In genomic region chr1:234515411-234515810, GRCh38 we compare ENCODE assay signal across 2 cellular contexts.
TF ChIP-seq lines count a peak whose summit lies in the region.

No MANE protein-coding gene starts in this region.

TF ChIP-seq in A549, 52 proteins besides CTCF, POLR2A, EP300 and RAD21:
- TF ChIP-seq, protein P1, sequence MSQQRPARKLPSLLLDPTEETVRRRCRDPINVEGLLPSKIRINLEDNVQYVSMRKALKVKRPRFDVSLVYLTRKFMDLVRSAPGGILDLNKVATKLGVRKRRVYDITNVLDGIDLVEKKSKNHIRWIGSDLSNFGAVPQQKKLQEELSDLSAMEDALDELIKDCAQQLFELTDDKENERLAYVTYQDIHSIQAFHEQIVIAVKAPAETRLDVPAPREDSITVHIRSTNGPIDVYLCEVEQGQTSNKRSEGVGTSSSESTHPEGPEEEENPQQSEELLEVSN (IDR thresholded peaks at IDR 0.05; ENCODE audit: borderline replicate concordance, low read depth), result no peak
- TF ChIP-seq, protein P2, sequence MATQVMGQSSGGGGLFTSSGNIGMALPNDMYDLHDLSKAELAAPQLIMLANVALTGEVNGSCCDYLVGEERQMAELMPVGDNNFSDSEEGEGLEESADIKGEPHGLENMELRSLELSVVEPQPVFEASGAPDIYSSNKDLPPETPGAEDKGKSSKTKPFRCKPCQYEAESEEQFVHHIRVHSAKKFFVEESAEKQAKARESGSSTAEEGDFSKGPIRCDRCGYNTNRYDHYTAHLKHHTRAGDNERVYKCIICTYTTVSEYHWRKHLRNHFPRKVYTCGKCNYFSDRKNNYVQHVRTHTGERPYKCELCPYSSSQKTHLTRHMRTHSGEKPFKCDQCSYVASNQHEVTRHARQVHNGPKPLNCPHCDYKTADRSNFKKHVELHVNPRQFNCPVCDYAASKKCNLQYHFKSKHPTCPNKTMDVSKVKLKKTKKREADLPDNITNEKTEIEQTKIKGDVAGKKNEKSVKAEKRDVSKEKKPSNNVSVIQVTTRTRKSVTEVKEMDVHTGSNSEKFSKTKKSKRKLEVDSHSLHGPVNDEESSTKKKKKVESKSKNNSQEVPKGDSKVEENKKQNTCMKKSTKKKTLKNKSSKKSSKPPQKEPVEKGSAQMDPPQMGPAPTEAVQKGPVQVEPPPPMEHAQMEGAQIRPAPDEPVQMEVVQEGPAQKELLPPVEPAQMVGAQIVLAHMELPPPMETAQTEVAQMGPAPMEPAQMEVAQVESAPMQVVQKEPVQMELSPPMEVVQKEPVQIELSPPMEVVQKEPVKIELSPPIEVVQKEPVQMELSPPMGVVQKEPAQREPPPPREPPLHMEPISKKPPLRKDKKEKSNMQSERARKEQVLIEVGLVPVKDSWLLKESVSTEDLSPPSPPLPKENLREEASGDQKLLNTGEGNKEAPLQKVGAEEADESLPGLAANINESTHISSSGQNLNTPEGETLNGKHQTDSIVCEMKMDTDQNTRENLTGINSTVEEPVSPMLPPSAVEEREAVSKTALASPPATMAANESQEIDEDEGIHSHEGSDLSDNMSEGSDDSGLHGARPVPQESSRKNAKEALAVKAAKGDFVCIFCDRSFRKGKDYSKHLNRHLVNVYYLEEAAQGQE (IDR thresholded peaks at IDR 0.05), result no peak
- no peak for TF ChIP-seq ZSCAN20 (CRISPR knock-in tag; IDR thresholded peaks at IDR 0.05)
- TF ChIP-seq BCL3 (IDR thresholded peaks at IDR 0.05), result no peak
- no peak for TF ChIP-seq HMGXB4 (CRISPR knock-in tag; IDR thresholded peaks at IDR 0.05; ENCODE audit: borderline replicate concordance)
- TF ChIP-seq CEBPB (IDR thresholded peaks at IDR 0.05), result no peak
- no peak for TF ChIP-seq EHF (CRISPR knock-in tag; IDR thresholded peaks at IDR 0.05)
TF ChIP-seq in A549: peak in this region for 0.

TF ChIP-seq in IMR-90, 13 proteins besides CTCF, POLR2A, EP300 and RAD21 (continued from another document):
- no peak for TF ChIP-seq RCOR1 (IDR thresholded peaks at IDR 0.05; ENCODE audit: insufficient replicate concordance, low read length)
- TF ChIP-seq USF2 (IDR thresholded peaks at IDR 0.05; ENCODE audit: low read depth, low read length), result no peak
- TF ChIP-seq CHD1 (IDR thresholded peaks at IDR 0.05; ENCODE audit: low read depth, low read length), result no peak
- no peak for TF ChIP-seq SMC3 (IDR thresholded peaks at IDR 0.05; ENCODE audit: low read depth, low read length)
- no peak for TF ChIP-seq RFX5 (IDR thresholded peaks at IDR 0.05; ENCODE audit: low read depth, low read length)
- no peak for TF ChIP-seq CEBPB (IDR thresholded peaks at IDR 0.05; ENCODE audit: low read depth, low read length)
- TF ChIP-seq BHLHE40 (IDR thresholded peaks at IDR 0.05; ENCODE audit: low read depth, low read length), result no peak
- TF ChIP-seq NFE2L2 (IDR thresholded peaks at IDR 0.05; ENCODE audit: low read depth, low read length), result no peak
- no peak for TF ChIP-seq MXI1 (IDR thresholded peaks at IDR 0.05; ENCODE audit: borderline replicate concordance, low read depth, low read length)
- no peak for TF ChIP-seq FOS (IDR thresholded peaks at IDR 0.05; ENCODE audit: low read depth, low read length)
- no peak for TF ChIP-seq MAZ (IDR thresholded peaks at IDR 0.05; ENCODE audit: borderline replicate concordance, low read depth, low read length)
- TF ChIP-seq, protein P3, sequence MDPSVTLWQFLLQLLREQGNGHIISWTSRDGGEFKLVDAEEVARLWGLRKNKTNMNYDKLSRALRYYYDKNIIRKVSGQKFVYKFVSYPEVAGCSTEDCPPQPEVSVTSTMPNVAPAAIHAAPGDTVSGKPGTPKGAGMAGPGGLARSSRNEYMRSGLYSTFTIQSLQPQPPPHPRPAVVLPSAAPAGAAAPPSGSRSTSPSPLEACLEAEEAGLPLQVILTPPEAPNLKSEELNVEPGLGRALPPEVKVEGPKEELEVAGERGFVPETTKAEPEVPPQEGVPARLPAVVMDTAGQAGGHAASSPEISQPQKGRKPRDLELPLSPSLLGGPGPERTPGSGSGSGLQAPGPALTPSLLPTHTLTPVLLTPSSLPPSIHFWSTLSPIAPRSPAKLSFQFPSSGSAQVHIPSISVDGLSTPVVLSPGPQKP (IDR thresholded peaks at IDR 0.05; ENCODE audit: borderline replicate concordance, low read depth, low read length), result no peak
